ENCODE assay signal across 25 cellular contexts in genomic region chr6:130417951-130418350, GRCh38. TPM values are rescaled to one million over a fixed set of nuclear protein-coding genes. Genes with fewer than 3 reads are reported as not detected.
DNase-seq lines count a peak whose midpoint lies in the region; ATAC-seq and TF ChIP-seq lines count a peak whose summit lies in the region.
"Had no signal": no experiment of that assay in that cellular context is flagged by ENCODE, and none has a peak within 500 bp of the region (broad histone marks: within the 10 kb centered on the region; RNA-seq: fewer than 3 reads in every experiment).

No MANE protein-coding gene starts in this region.

- peaks cover 84% of the 10 kb centered on the region for H3K4me1 Mint-ChIP-seq in HFFc6 (ENCODE audit: low read depth)
- H3K4me1 Mint-ChIP-seq: activated T-helper 17 cell treated with anti-CD3 and anti-CD28 coated beads, Interleukin-2, amount 50 U/mL, for 72 hours had no signal

- peak overlapping the region; percentile 18; the same call in 1 of the 2 replicates for H3K4me3 Mint-ChIP-seq in HFFc6
- H3K4me3 Mint-ChIP-seq: activated naive CD8-positive, alpha-beta T cell; activated T-helper 17 cell treated with anti-CD3 and anti-CD28 coated beads, Interleukin-2, amount 50 U/mL, for 72 hours; CD8-positive, alpha-beta T cell; naive thymus-derived CD4-positive, alpha-beta T cell had no signal

- TF ChIP-seq EP300 in suprapubic skin (IDR thresholded peaks at IDR 0.05): no peak

- H3K27me3 ChIP-seq in smooth muscle cell (ENCODE audit: low read depth): no peaks in the 10 kb centered on the region
- H3K27me3 ChIP-seq in suprapubic skin: no peaks in the 10 kb centered on the region

- H3K4me2 ChIP-seq in smooth muscle cell: no peak overlapping the region

- TF ChIP-seq CTCF in HFFc6 (IDR thresholded peaks at IDR 0.05) (no peak), smooth muscle cell (IDR thresholded peaks at IDR 0.05; ENCODE audit: borderline replicate concordance, insufficient read depth, poor library complexity, severe bottlenecking) (no peak), suprapubic skin (IDR thresholded peaks at IDR 0.05) (no peak)

- H3K36me3 ChIP-seq in smooth muscle cell (ENCODE audit: low read depth) (no peaks in the 10 kb centered on the region), suprapubic skin (no peaks in the 10 kb centered on the region)
- H3K36me3 ChIP-seq: HAP-1 had no signal

- H3K79me2 ChIP-seq in smooth muscle cell (ENCODE audit: low read depth): peaks cover 94% of the 10 kb centered on the region

- peaks cover 7% of the 10 kb centered on the region for H3F3A ChIP-seq in smooth muscle cell (ENCODE audit: low read depth)

- H3K27ac Mint-ChIP-seq in HFFc6: peak overlapping the region; percentile 66
- H3K27ac Mint-ChIP-seq: activated naive CD8-positive, alpha-beta T cell; activated T-helper 17 cell treated with anti-CD3 and anti-CD28 coated beads, Interleukin-2, amount 50 U/mL, for 72 hours; CD8-positive, alpha-beta T cell; naive thymus-derived CD4-positive, alpha-beta T cell; progenitor cell of endocrine pancreas had no signal

- H3K27me3 Mint-ChIP-seq in HFFc6 (ENCODE audit: insufficient read depth): peaks cover 2% of the 10 kb centered on the region
- H3K27me3 Mint-ChIP-seq: activated naive CD8-positive, alpha-beta T cell; activated T-helper 17 cell treated with anti-CD3 and anti-CD28 coated beads, Interleukin-2, amount 50 U/mL, for 72 hours; progenitor cell of endocrine pancreas had no signal

- H3K4me1 ChIP-seq in smooth muscle cell (ENCODE audit: low read depth): no peaks in the 10 kb centered on the region
- H3K4me1 ChIP-seq in suprapubic skin: no peaks in the 10 kb centered on the region
- H3K4me1 ChIP-seq: HAP-1 had no signal

- no peak overlapping the region for H3K9ac ChIP-seq in smooth muscle cell (ENCODE audit: low read depth)

- peak; percentile 44 for DNase-seq in HFFc6
- DNase-seq in amniotic epithelial cell (ENCODE audit: low read depth): peak; percentile 99
- peak; percentile 59 for DNase-seq in fibroblast of peridontal ligament (ENCODE audit: extremely low read depth)
- no peak for DNase-seq in smooth muscle cell (lab: John Stamatoyannopoulos, UW; ENCODE audit: unreplicated experiment)
- DNase-seq in nucleus accumbens (lab: John Stamatoyannopoulos, UW): no peak
- DNase-seq in suprapubic skin (ENCODE audit: low spot score in 2 of 2): no peak
- DNase-seq: activated CD4-positive, alpha-beta T cell treated with anti-CD3 and anti-CD28 coated beads for 4 hours; CD8-positive, alpha-beta T cell; dermis blood vessel endothelial cell; DMS79; left cardiac atrium; mesendoderm; naive thymus-derived CD4-positive, alpha-beta T cell; NCI-H1436 treated with DMSO at 0.1 percent for 48 hours; NCI-H82; SHP77 treated with DMSO at 0.1 percent for 48 hours; stimulated activated CD4-positive, alpha-beta T cell treated with anti-CD3 and anti-CD28 coated beads, Interleukin-2, amount 100 ng/mL, for 24 hours; stimulated activated naive CD4-positive, alpha-beta T cell treated with Interleukin-2 at 50 U/mL for 16 hours had no signal

- no peak for ATAC-seq in GM19324 (IDR thresholded peaks at IDR 0.05; ENCODE audit: low FRiP score, unreplicated experiment)
- ATAC-seq in GM21825 (IDR thresholded peaks at IDR 0.05; ENCODE audit: unreplicated experiment): no peak
- ATAC-seq: activated T-helper 17 cell treated with anti-CD3 and anti-CD28 coated beads, Interleukin-2, amount 50 U/mL, for 72 hours; CD8-positive, alpha-beta T cell; HepG2; left cardiac atrium; naive thymus-derived CD4-positive, alpha-beta T cell had no signal

- TF ChIP-seq POLR2A in suprapubic skin (IDR thresholded peaks at IDR 0.05): no peak

- H3K4me3 ChIP-seq in smooth muscle cell (no peak overlapping the region), suprapubic skin (no peak overlapping the region)
- H3K4me3 ChIP-seq: HAP-1 had no signal

- H3K27ac ChIP-seq in smooth muscle cell (ENCODE audit: low read depth) (peak overlapping the region; percentile 39), suprapubic skin (no peak overlapping the region)

- no peaks in the 10 kb centered on the region; the same call in 1 of the 2 replicates for H3K9me3 Mint-ChIP-seq in HFFc6
- H3K9me3 Mint-ChIP-seq: activated T-helper 17 cell treated with anti-CD3 and anti-CD28 coated beads, Interleukin-2, amount 50 U/mL, for 72 hours; CD8-positive, alpha-beta T cell had no signal

- peaks cover 66% of the 10 kb centered on the region for H3K36me3 Mint-ChIP-seq in HFFc6 (ENCODE audit: low read depth)
- H3K36me3 Mint-ChIP-seq: CD8-positive, alpha-beta T cell had no signal

- H3K9me3 ChIP-seq in smooth muscle cell (replicated peaks; ENCODE audit: low read depth): no peaks in the 10 kb centered on the region
- no peaks in the 10 kb centered on the region for H3K9me3 ChIP-seq in suprapubic skin
- H3K9me3 ChIP-seq: HAP-1 had no signal

- H2AFZ ChIP-seq in smooth muscle cell (ENCODE audit: low read depth): no peak overlapping the region

- peaks cover 29% of the 10 kb centered on the region for H4K20me1 ChIP-seq in smooth muscle cell (ENCODE audit: low read depth)

RNA-seq across cellular contexts. Expression of gene TMEM200A, which starts 52.1 kb away (rescaled TPM):
- 100 to 1,000 TPM in 4 of 6 experiments, 10 to 100 TPM in 2; 78.0 to 131 (median 114) TPM for total RNA-seq in HFFc6 (2021; fragmentation: NEBNext Ultra II Directional; extraction: Animal tissue kit (Norgen Biotek cat#: 25700))
- 116 and 126 TPM in 2 replicates for total RNA-seq in smooth muscle cell
- 71.0 and 84.7 TPM in 2 replicates for polyA plus RNA-seq in smooth muscle cell
- 1 to 10 TPM in 2 of 4 donors, under 1 TPM in 2; 0.76 to 1.2 (median 0.93) TPM for total RNA-seq in suprapubic skin
- total RNA-seq: HepG2 had no signal

Comparison
In these comparisons a context has a peak if more than half of its experiments do, and no peak if none do; other contexts are left out.
1. DNase-seq: peak in HFFc6 (single experiment), amniotic epithelial cell (single experiment) and fibroblast of peridontal ligament (single experiment); none in smooth muscle cell (single experiment), nucleus accumbens (0 of 56) and suprapubic skin (0 of 2).
2. RNA of gene TMEM200A, which starts 52.1 kb away (total RNA-seq): 78.0 to 131 TPM in HFFc6 and 116 to 126 TPM in smooth muscle cell; 0.76 to 1.2 TPM in suprapubic skin; every median in the first group is over 10 times any median in the second.